In the genomic region with DNA sequence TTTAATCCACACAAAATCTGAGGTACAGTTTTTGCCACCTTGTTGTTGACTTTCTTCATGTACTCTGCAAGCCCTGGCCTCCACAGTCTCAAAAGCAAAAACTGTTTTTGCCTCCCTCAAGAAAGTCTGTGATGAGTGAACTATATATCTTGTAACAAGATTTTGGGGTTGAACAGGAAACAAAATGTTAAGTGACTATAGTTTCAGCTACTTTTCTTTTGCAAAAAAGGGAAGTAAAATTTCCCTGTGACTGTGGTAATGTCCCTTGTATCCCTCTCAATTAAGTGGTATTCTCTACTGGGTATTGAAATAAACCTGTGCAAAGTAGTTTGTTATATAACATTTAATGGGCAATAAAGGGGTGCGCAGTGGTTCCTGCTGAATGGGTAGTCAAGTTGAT, we compare ENCODE assay signal across 8 cellular contexts. TPM values are rescaled to one million over a fixed set of nuclear protein-coding genes. Genes with fewer than 3 reads are reported as not detected.
DNase-seq lines count a peak whose midpoint lies in the region; ATAC-seq and TF ChIP-seq lines count a peak whose summit lies in the region.

No MANE protein-coding gene starts in this region.

- H3K79me2 ChIP-seq in SK-N-SH (ENCODE audit: insufficient read depth): peaks cover 79% of the 10 kb centered on the region

- ATAC-seq in activated CD4-positive, CD25-positive, alpha-beta regulatory T cell treated with anti-CD3 and anti-CD28 coated beads, Interleukin-2, amount 50 U/mL, for 24 hours: peak; percentile 20 to 21
- ATAC-seq in HG02938 (IDR thresholded peaks at IDR 0.05; ENCODE audit: unreplicated experiment): peak; percentile 63
- ATAC-seq in stimulated activated effector memory CD8-positive, alpha-beta T cell treated with anti-CD3 and anti-CD28 coated beads, Interleukin-12 subunit alpha, Interleukin-12 subunit beta, amount 100 ng/mL, for 72 hours: no peak

- H3K4me1 ChIP-seq in SK-N-SH (ENCODE audit: control insufficient read depth in 1 of 2, insufficient read depth in 2 of 2, low read depth in 1 of 2, low read length in 1 of 2): peaks cover 0 to 2% of the 10 kb centered on the region in 2 experiments; a peak in 1 of 4 replicates
- H3K4me1 ChIP-seq in tibial artery: peaks cover 0 to 39% (median 12%) of the 10 kb centered on the region in 4 donors

- H4K20me1 ChIP-seq in SK-N-SH (ENCODE audit: insufficient read depth): peaks cover 40% of the 10 kb centered on the region

- H3K36me3 Mint-ChIP-seq in stimulated activated effector memory CD8-positive, alpha-beta T cell treated with anti-CD3 and anti-CD28 coated beads, Interleukin-12 subunit alpha, Interleukin-12 subunit beta, amount 100 ng/mL, for 72 hours: peaks cover 28% of the 10 kb centered on the region

- no peaks in the 10 kb centered on the region for H3K9me2 ChIP-seq in SK-N-SH

- WGBS in SK-N-SH (ENCODE audit: low lambda C conversion rate): 93% methylated on average over 1 of the region's 1 CpG

- H3K27ac ChIP-seq in SK-N-SH (ENCODE audit: low read depth in 2 of 2, low read length in 1 of 2) (no peak overlapping the region), tibial artery (no peak overlapping the region)

- peak overlapping the region; percentile 46 for H3K27ac Mint-ChIP-seq in stimulated activated effector memory CD8-positive, alpha-beta T cell treated with anti-CD3 and anti-CD28 coated beads, Interleukin-12 subunit alpha, Interleukin-12 subunit beta, amount 100 ng/mL, for 72 hours

- peaks cover 78% of the 10 kb centered on the region for H3K4me1 Mint-ChIP-seq in stimulated activated effector memory CD8-positive, alpha-beta T cell treated with anti-CD3 and anti-CD28 coated beads, Interleukin-12 subunit alpha, Interleukin-12 subunit beta, amount 100 ng/mL, for 72 hours

- intact Hi-C loops in tibial artery (cut with DNase I; ENCODE audit: low total_unique reads): no loop called here

- H3K9me3 ChIP-seq in SK-N-SH (no peaks in the 10 kb centered on the region), tibial artery (no peaks in the 10 kb centered on the region)

- no peak overlapping the region for H3K4me2 ChIP-seq in SK-N-SH

- DNase-seq in activated CD4-positive, CD25-positive, alpha-beta regulatory T cell treated with anti-CD3 and anti-CD28 coated beads, Interleukin-2, amount 50 U/mL, for 72 hours: no peak
- DNase-seq in RPMI8226: peak; percentile 44
- no peak for DNase-seq in stimulated activated effector memory CD8-positive, alpha-beta T cell treated with anti-CD3 and anti-CD28 coated beads, Interleukin-12 subunit alpha, Interleukin-12 subunit beta, amount 100 ng/mL, for 72 hours (ENCODE audit: low spot score in 2 of 2)
- no peak for DNase-seq in superior temporal gyrus (ENCODE audit: extremely low spot score)
- no peak for DNase-seq in SK-N-SH
- DNase-seq in tibial artery: no peak

- TF ChIP-seq CTCF in SK-N-SH (IDR thresholded peaks at IDR 0.05): no peak
- no peak for TF ChIP-seq CTCF in tibial artery (IDR thresholded peaks at IDR 0.05)

- CTCF ChIA-PET in SK-N-SH (lab: Yijun Ruan, JAX): no interaction called here

- TF ChIP-seq RAD21 in SK-N-SH (IDR thresholded peaks at IDR 0.05; ENCODE audit: low read length): no peak

- POLR2A ChIA-PET in SK-N-SH (lab: Yijun Ruan, JAX): no interaction called here

- H3K9me3 Mint-ChIP-seq in stimulated activated effector memory CD8-positive, alpha-beta T cell treated with anti-CD3 and anti-CD28 coated beads, Interleukin-12 subunit alpha, Interleukin-12 subunit beta, amount 100 ng/mL, for 72 hours: no peaks in the 10 kb centered on the region

- H3F3A ChIP-seq in SK-N-SH (replicated peaks; ENCODE audit: insufficient read depth): no peaks in the 10 kb centered on the region

- H2AFZ ChIP-seq in SK-N-SH (ENCODE audit: low read depth): no peak overlapping the region

- peaks cover 10 to 16% of the 10 kb centered on the region in 2 experiments for H3K36me3 ChIP-seq in SK-N-SH (replicated peaks in 1 of 2; ENCODE audit: control insufficient read depth in 1 of 2, insufficient read depth in 2 of 2, low read length in 1 of 2)
- H3K36me3 ChIP-seq in tibial artery: no peaks in the 10 kb centered on the region

- no peak for TF ChIP-seq EP300 in SK-N-SH (IDR thresholded peaks at IDR 0.05; ENCODE audit: borderline replicate concordance in 1 of 2, low read depth in 1 of 2, low read length in 1 of 2)

- no peak overlapping the region for H3K9ac ChIP-seq in SK-N-SH

- H3K27me3 ChIP-seq in SK-N-SH (ENCODE audit: insufficient read depth) (no peaks in the 10 kb centered on the region), tibial artery (no peaks in the 10 kb centered on the region)

- H3K4me3 ChIP-seq in SK-N-SH (ENCODE audit: low read depth in 2 of 2, low read length in 1 of 2): no peak overlapping the region
- no peak overlapping the region for H3K4me3 ChIP-seq in tibial artery

- H3K4me3 Mint-ChIP-seq in stimulated activated effector memory CD8-positive, alpha-beta T cell treated with anti-CD3 and anti-CD28 coated beads, Interleukin-12 subunit alpha, Interleukin-12 subunit beta, amount 100 ng/mL, for 72 hours: peak overlapping the region; percentile 37

TF ChIP-seq in SK-N-SH, 30 proteins besides CTCF, POLR2A, EP300 and RAD21:
- TF ChIP-seq YY1 (IDR thresholded peaks at IDR 0.05; ENCODE audit: low read depth) (no peak), MAX (IDR thresholded peaks at IDR 0.05; ENCODE audit: low read depth) (no peak), TCF12 (IDR thresholded peaks at IDR 0.05) (no peak), MXI1 (IDR thresholded peaks at IDR 0.05; ENCODE audit: low read depth, low read length) (no peak), RXRA (IDR thresholded peaks at IDR 0.05; ENCODE audit: borderline replicate concordance, low read depth) (no peak), RCOR1 (IDR thresholded peaks at IDR 0.05; ENCODE audit: low read length) (no peak), JUND (IDR thresholded peaks at IDR 0.05) (no peak), USF1 (IDR thresholded peaks at IDR 0.05; ENCODE audit: borderline replicate concordance, low read depth) (no peak), SMC3 (IDR thresholded peaks at IDR 0.05; ENCODE audit: low read depth, low read length) (no peak), EZH2phosphoT487 (IDR thresholded peaks at IDR 0.05; ENCODE audit: borderline replicate concordance, low read depth) (no peak)
- TF ChIP-seq, protein P1, sequence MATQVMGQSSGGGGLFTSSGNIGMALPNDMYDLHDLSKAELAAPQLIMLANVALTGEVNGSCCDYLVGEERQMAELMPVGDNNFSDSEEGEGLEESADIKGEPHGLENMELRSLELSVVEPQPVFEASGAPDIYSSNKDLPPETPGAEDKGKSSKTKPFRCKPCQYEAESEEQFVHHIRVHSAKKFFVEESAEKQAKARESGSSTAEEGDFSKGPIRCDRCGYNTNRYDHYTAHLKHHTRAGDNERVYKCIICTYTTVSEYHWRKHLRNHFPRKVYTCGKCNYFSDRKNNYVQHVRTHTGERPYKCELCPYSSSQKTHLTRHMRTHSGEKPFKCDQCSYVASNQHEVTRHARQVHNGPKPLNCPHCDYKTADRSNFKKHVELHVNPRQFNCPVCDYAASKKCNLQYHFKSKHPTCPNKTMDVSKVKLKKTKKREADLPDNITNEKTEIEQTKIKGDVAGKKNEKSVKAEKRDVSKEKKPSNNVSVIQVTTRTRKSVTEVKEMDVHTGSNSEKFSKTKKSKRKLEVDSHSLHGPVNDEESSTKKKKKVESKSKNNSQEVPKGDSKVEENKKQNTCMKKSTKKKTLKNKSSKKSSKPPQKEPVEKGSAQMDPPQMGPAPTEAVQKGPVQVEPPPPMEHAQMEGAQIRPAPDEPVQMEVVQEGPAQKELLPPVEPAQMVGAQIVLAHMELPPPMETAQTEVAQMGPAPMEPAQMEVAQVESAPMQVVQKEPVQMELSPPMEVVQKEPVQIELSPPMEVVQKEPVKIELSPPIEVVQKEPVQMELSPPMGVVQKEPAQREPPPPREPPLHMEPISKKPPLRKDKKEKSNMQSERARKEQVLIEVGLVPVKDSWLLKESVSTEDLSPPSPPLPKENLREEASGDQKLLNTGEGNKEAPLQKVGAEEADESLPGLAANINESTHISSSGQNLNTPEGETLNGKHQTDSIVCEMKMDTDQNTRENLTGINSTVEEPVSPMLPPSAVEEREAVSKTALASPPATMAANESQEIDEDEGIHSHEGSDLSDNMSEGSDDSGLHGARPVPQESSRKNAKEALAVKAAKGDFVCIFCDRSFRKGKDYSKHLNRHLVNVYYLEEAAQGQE (IDR thresholded peaks at IDR 0.05; ENCODE audit: low read depth, low read length): no peak
TF ChIP-seq in SK-N-SH: peak in this region for 0.

RNA-seq across cellular contexts. Expression of gene SCAANT1, which starts 21.3 kb away (rescaled TPM):
- not detected in 2 replicates for polyA plus RNA-seq in SK-N-SH (2012; rRNA removed)
- not detected in 2 replicates for polyA plus RNA-seq in SK-N-SH (2012; cell fraction: cytosol; rRNA removed)
- polyA plus RNA-seq in SK-N-SH (2012; cell fraction: nucleus; rRNA removed): not detected in 2 replicates
